Comparison of ENCODE assay signal across 27 cellular contexts in genomic region chr7:23658831-23659427, GRCh38. TPM values are rescaled to one million over a fixed set of nuclear protein-coding genes. Genes with fewer than 3 reads are reported as not detected.
"Had no signal": no experiment of that assay in that cellular context is flagged by ENCODE, and none has a peak within 500 bp of the region (broad histone marks: within the 10 kb centered on the region; RNA-seq: fewer than 3 reads in every experiment).

No MANE protein-coding gene starts in this region.

- H3K4me2 ChIP-seq: KMS-11 had no signal

- H3K27me3 ChIP-seq: SJSA1 had no signal

- H3K4me3 ChIP-seq: SJSA1, SK-N-MC had no signal

- H3K4me3 Mint-ChIP-seq: T-cell had no signal

- H3K27ac ChIP-seq: KMS-11, SJSA1, SK-N-MC had no signal

- H3K4me1 ChIP-seq: SJSA1 had no signal

- ATAC-seq: HepG2, T-cell had no signal

- H3K36me3 ChIP-seq: SJSA1 had no signal

- H3K4me1 Mint-ChIP-seq: T-cell had no signal

- H3K9ac ChIP-seq: KMS-11 had no signal

- DNase-seq: IMR-90, Kasumi-1, MM.1S, NCI-H1092 treated with DMSO at 0.1 percent for 48 hours, NCI-H1436, NCI-H187, NCI-H2029, NCI-H2081 treated with DMSO at 0.1 percent for 48 hours, NCI-H2171, NCI-H226, NCI-H446, NCI-H510A, NCI-H524 treated with DMSO at 0.1 percent for 48 hours, NCI-H69, NCI-H774, Right ventricle myocardium superior, RPMI8226, SIG-M5, SW 1271, T-cell had no signal

- FAIRE-seq: HepG2, RCC 7860 had no signal

- H3K27ac Mint-ChIP-seq: T-cell had no signal

- H3K27me3 Mint-ChIP-seq: T-cell had no signal

RNA-seq across cellular contexts. Expression of gene FAM221A, which starts 21.1 kb away (rescaled TPM):
- total RNA-seq: HepG2, HT1080 had no signal

RNA-seq across cellular contexts. Expression of gene STK31, which starts 51.1 kb away (rescaled TPM):
- total RNA-seq: HepG2, IMR-90, M059J, Right ventricle myocardium superior had no signal
- polyA plus RNA-seq: HepG2, IMR-90 had no signal
